In the genomic region with DNA sequence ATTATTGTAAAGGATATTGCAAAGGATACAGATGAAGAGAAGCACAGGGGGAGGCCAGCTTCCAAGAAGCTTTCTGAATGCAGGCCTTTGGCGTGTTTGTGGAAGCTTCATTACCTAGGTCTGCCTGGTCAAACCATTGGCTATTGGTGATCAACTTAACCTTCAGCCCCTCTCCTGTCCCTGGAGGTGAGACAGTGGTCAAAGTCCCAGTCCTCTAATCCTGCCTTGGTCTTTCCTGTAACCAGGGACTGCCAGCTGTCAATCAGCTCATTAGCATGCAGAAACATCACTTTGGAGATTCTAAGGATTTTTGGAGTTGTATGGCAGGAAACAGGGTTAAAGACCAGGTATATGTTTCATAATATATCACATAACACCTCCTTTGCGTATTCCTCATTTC, we compare ENCODE assay signal across 21 cellular contexts. TPM values are rescaled to one million over a fixed set of nuclear protein-coding genes. Genes with fewer than 3 reads are reported as not detected.
"Had no signal": no experiment of that assay in that cellular context is flagged by ENCODE, and none has a peak within 500 bp of the region (broad histone marks: within the 10 kb centered on the region; RNA-seq: fewer than 3 reads in every experiment).

No MANE protein-coding gene starts in this region.

- H3K9me3 Mint-ChIP-seq: activated CD4-positive, alpha-beta memory T cell treated with anti-CD3 and anti-CD28 coated beads, Interleukin-2, amount 10 ng/mL, durations not matched to agents 7 days and 5 days; activated naive CD4-positive, alpha-beta T cell treated with anti-CD3 and anti-CD28 coated beads for 36 hours; activated T-helper 17 cell treated with anti-CD3 and anti-CD28 coated beads, Interleukin-2, amount 50 U/mL, for 72 hours; brain had no signal

- H3K27ac ChIP-seq: KMS-11 had no signal

- H3K27ac Mint-ChIP-seq: activated CD4-positive, alpha-beta memory T cell treated with anti-CD3 and anti-CD28 coated beads, Interleukin-2, amount 10 ng/mL, durations not matched to agents 7 days and 5 days; activated naive CD4-positive, alpha-beta T cell treated with anti-CD3 and anti-CD28 coated beads for 36 hours; activated naive CD8-positive, alpha-beta T cell; activated T-helper 17 cell treated with anti-CD3 and anti-CD28 coated beads, Interleukin-2, amount 50 U/mL, for 72 hours; T-helper 17 cell had no signal

- H3K36me3 Mint-ChIP-seq: activated naive CD8-positive, alpha-beta T cell; brain had no signal

- ATAC-seq: activated T-helper 17 cell treated with anti-CD3 and anti-CD28 coated beads, Interleukin-2, amount 50 U/mL, for 72 hours; T-helper 17 cell had no signal

- H3K4me1 Mint-ChIP-seq: activated CD4-positive, alpha-beta memory T cell treated with anti-CD3 and anti-CD28 coated beads, Interleukin-2, amount 10 ng/mL, durations not matched to agents 7 days and 5 days; activated T-helper 17 cell treated with anti-CD3 and anti-CD28 coated beads, Interleukin-2, amount 50 U/mL, for 72 hours; T-helper 17 cell had no signal

- H3K4me3 Mint-ChIP-seq: activated CD4-positive, alpha-beta memory T cell treated with anti-CD3 and anti-CD28 coated beads, Interleukin-2, amount 10 ng/mL, durations not matched to agents 7 days and 5 days; activated naive CD4-positive, alpha-beta T cell treated with anti-CD3 and anti-CD28 coated beads for 36 hours; activated naive CD8-positive, alpha-beta T cell; activated T-helper 17 cell treated with anti-CD3 and anti-CD28 coated beads, Interleukin-2, amount 50 U/mL, for 72 hours; brain; T-helper 17 cell had no signal

- DNase-seq: activated CD4-positive, alpha-beta memory T cell treated with anti-CD3 and anti-CD28 coated beads, Interleukin-2, amount 10 ng/mL, durations not matched to agents 7 days and 5 days; activated CD4-positive, alpha-beta T cell treated with anti-CD3 and anti-CD28 coated beads, Interleukin-2, amount 50 U/mL, for 1 hour; activated CD4-positive, CD25-positive, alpha-beta regulatory T cell; activated gamma-delta T cell; activated naive CD4-positive, alpha-beta T cell treated with anti-CD3 and anti-CD28 coated beads for 36 hours; activated T-cell treated with anti-CD3 and anti-CD28 coated beads for 4 hours; activated T-cell treated with anti-CD3 and anti-CD28 coated beads, Interleukin-2, amount 50 U/mL, for 48 hours; amygdala; NCI-H1092; NCI-H1417; NCI-H1930; NCI-H226; NCI-H526; SHP77; T-helper 17 cell; T-helper 9 cell had no signal

RNA-seq across cellular contexts. Expression of a gene that starts 13.0 kb away (rescaled TPM):
- total RNA-seq: activated CD4-positive, alpha-beta memory T cell treated with anti-CD3 and anti-CD28 coated beads, Interleukin-2, amount 10 ng/mL, durations not matched to agents 7 days and 5 days; activated CD8-positive, alpha-beta memory T cell treated with anti-CD3 and anti-CD28 coated beads for 36 hours; activated naive CD4-positive, alpha-beta T cell treated with anti-CD3 and anti-CD28 coated beads for 36 hours; activated T-helper 17 cell treated with anti-CD3 and anti-CD28 coated beads, Interleukin-2, amount 50 U/mL, for 72 hours had no signal
